15 cellular contexts compared by ENCODE assay signal in genomic region chr11:72959998-72960731, GRCh38.
DNase-seq lines count a peak whose midpoint lies in the region; ATAC-seq and TF ChIP-seq lines count a peak whose summit lies in the region.
"Had no signal": no experiment of that assay in that cellular context is flagged by ENCODE, and none has a peak within 500 bp of the region (broad histone marks: within the 10 kb centered on the region; RNA-seq: fewer than 3 reads in every experiment).

No MANE protein-coding gene starts in this region.

- intact Hi-C loops in Right ventricle myocardium superior (cut with DNase I) = no loop called here
- intact Hi-C loops in posterior cingulate gyrus (cut with DNase I) = no loop called here

- H3K9me3 Mint-ChIP-seq in stimulated activated naive CD8-positive, alpha-beta T cell treated with anti-CD3 and anti-CD28 coated beads, Interleukin-15, Interleukin-2, amounts not matched to agents 100 ng/mL and 50 ng/mL, for 24 hours = no peaks in the 10 kb centered on the region
- H3K9me3 Mint-ChIP-seq in naive B cell = peaks cover 0 to 4% (median 0%) of the 10 kb centered on the region in 7 donors
- H3K9me3 Mint-ChIP-seq: CD8-positive, alpha-beta memory T cell had no signal

- H3K27me3 Mint-ChIP-seq in stimulated activated naive CD8-positive, alpha-beta T cell treated with anti-CD3 and anti-CD28 coated beads, Interleukin-15, Interleukin-2, amounts not matched to agents 100 ng/mL and 50 ng/mL, for 24 hours = no peaks in the 10 kb centered on the region
- no peaks in the 10 kb centered on the region for H3K27me3 Mint-ChIP-seq in naive B cell

- no peaks in the 10 kb centered on the region for H3K36me3 ChIP-seq in WERI-Rb-1

- TF ChIP-seq CTCF in WERI-Rb-1 (IDR thresholded peaks at IDR 0.05; ENCODE audit: low read depth, low read length) = no peak

- H3K4me3 Mint-ChIP-seq in stimulated activated naive CD8-positive, alpha-beta T cell treated with anti-CD3 and anti-CD28 coated beads, Interleukin-15, Interleukin-2, amounts not matched to agents 100 ng/mL and 50 ng/mL, for 24 hours = no peak overlapping the region
- H3K4me3 Mint-ChIP-seq in naive B cell = no peak overlapping the region
- H3K4me3 Mint-ChIP-seq: CD8-positive, alpha-beta memory T cell had no signal

- H3K36me3 Mint-ChIP-seq in stimulated activated naive CD8-positive, alpha-beta T cell treated with anti-CD3 and anti-CD28 coated beads, Interleukin-15, Interleukin-2, amounts not matched to agents 100 ng/mL and 50 ng/mL, for 24 hours (ENCODE audit: low read depth) = peaks cover 8% of the 10 kb centered on the region
- peaks cover 32 to 35% of the 10 kb centered on the region in 2 donors for H3K36me3 Mint-ChIP-seq in naive B cell

- no peaks in the 10 kb centered on the region for H3K9me3 ChIP-seq in WERI-Rb-1 (ENCODE audit: severe bottlenecking)

- H3K27ac Mint-ChIP-seq in stimulated activated naive CD8-positive, alpha-beta T cell treated with anti-CD3 and anti-CD28 coated beads, Interleukin-15, Interleukin-2, amounts not matched to agents 100 ng/mL and 50 ng/mL, for 24 hours = peak overlapping the region; percentile 43
- peak overlapping the region in 5 of 6 donors; percentile 41 to 90 (median 61) for H3K27ac Mint-ChIP-seq in naive B cell

- peaks cover 12% of the 10 kb centered on the region for H3K4me1 Mint-ChIP-seq in stimulated activated naive CD8-positive, alpha-beta T cell treated with anti-CD3 and anti-CD28 coated beads, Interleukin-15, Interleukin-2, amounts not matched to agents 100 ng/mL and 50 ng/mL, for 24 hours (ENCODE audit: low read depth)
- H3K4me1 Mint-ChIP-seq in naive B cell = peaks cover 23 to 61% (median 48%) of the 10 kb centered on the region in 3 donors
- H3K4me1 Mint-ChIP-seq: CD8-positive, alpha-beta memory T cell had no signal

- H3K27me3 ChIP-seq in WERI-Rb-1 (ENCODE audit: insufficient read depth, low read depth, severe bottlenecking) = no peaks in the 10 kb centered on the region

- DNase-seq in stimulated activated naive CD8-positive, alpha-beta T cell treated with anti-CD3 and anti-CD28 coated beads, Interleukin-15, Interleukin-2, amounts not matched to agents 100 U/mL and 50 U/mL, for 24 hours = no peak
- DNase-seq in Right ventricle myocardium superior (no peak), naive B cell (no peak), posterior cingulate gyrus (no peak), GM19240 (ENCODE audit: insufficient read length, low spot score) (no peak), WERI-Rb-1 (no peak)
- DNase-seq: C1 segment of cervical spinal cord; CD8-positive, alpha-beta memory T cell; NCI-H1092 treated with DMSO at 0.1 percent for 48 hours; NCI-H146; NCI-H2081; NCI-H748 treated with DMSO at 0.1 percent for 48 hours; NK-92 treated with Interleukin-12 subunit alpha and Interleukin-12 subunit beta, amount 100 ng/mL, for 24 hours; SHP77 had no signal

- H3K4me3 ChIP-seq in WERI-Rb-1 (ENCODE audit: low read depth, low read length) = no peak overlapping the region

- no peak overlapping the region for H3K27ac ChIP-seq in WERI-Rb-1

- ATAC-seq in stimulated activated naive CD8-positive, alpha-beta T cell treated with anti-CD3 and anti-CD28 coated beads, Interleukin-15, Interleukin-2, amounts not matched to agents 100 U/mL and 50 U/mL, for 24 hours = no peak
- peak; percentile 64 for ATAC-seq in Right ventricle myocardium superior (ENCODE audit: poor library complexity)
- ATAC-seq in naive B cell (ENCODE audit: low read depth in 2 of 2) = no peak
